In genomic region chr17:75723201-75723930, GRCh38 we compare ENCODE assay signal across 12 cellular contexts. TPM values are rescaled to one million over a fixed set of nuclear protein-coding genes. Genes with fewer than 3 reads are reported as not detected.
DNase-seq lines count a peak whose midpoint lies in the region; ATAC-seq and TF ChIP-seq lines count a peak whose summit lies in the region.
"Had no signal": no experiment of that assay in that cellular context is flagged by ENCODE, and none has a peak within 500 bp of the region (broad histone marks: within the 10 kb centered on the region; RNA-seq: fewer than 3 reads in every experiment).

No MANE protein-coding gene starts in this region.

- H3K9ac ChIP-seq in HCT116 (ENCODE audit: low read length) (peak overlapping the region; percentile 86), rectal smooth muscle tissue (ENCODE audit: low read length) (no peak overlapping the region)

- DNase-seq in HCT116 (ENCODE audit: low read depth, low spot score): no peak
- DNase-seq in T1000 (lab: John Stamatoyannopoulos, UW): peak; percentile 15
- DNase-seq in Right ventricle myocardium superior: peak; percentile 58
- no peak for DNase-seq in HFFc6
- no peak for DNase-seq in NAMALWA (ENCODE audit: low spot score)
- no peak for DNase-seq in NOMO-1 treated with dmso at 0.1 percent for 144 hours (lab: John Stamatoyannopoulos, UW; ENCODE audit: unreplicated experiment)
- no peak for DNase-seq in stimulated activated CD4-positive, alpha-beta T cell treated with anti-CD3 and anti-CD28 coated beads, Interleukin-4, amount 100 ng/mL, for 1 hour
- DNase-seq: left cardiac atrium, OCI-M1, thyroid gland had no signal

- ATAC-seq in HCT116 (peak; percentile 6; the same call in 1 of the 2 replicates), Right ventricle myocardium superior (ENCODE audit: poor library complexity) (peak; percentile 38)

- no peaks in the 10 kb centered on the region for H3K9me3 ChIP-seq in HCT116 (ENCODE audit: control insufficient read depth in 1 of 2, insufficient read depth in 1 of 2, low read depth in 1 of 2, low read length in 2 of 2)
- H3K9me3 ChIP-seq: thyroid gland had no signal

- H3K4me3 ChIP-seq in HCT116 (replicated peaks in 1 of 2; ENCODE audit: low read depth in 1 of 2, low read length in 2 of 2): peak overlapping the region; percentile 87 to 95
- peak overlapping the region; percentile 63 for H3K4me3 ChIP-seq in rectal smooth muscle tissue (ENCODE audit: low read length)
- H3K4me3 ChIP-seq: thyroid gland had no signal

- peaks cover 14% of the 10 kb centered on the region for H3K27me3 Mint-ChIP-seq in HFFc6 (ENCODE audit: insufficient read depth)

- H3K4me1 ChIP-seq in HCT116 (ENCODE audit: control insufficient read depth in 1 of 2, insufficient read depth in 2 of 2, low read length in 2 of 2) (peaks cover 27 to 43% of the 10 kb centered on the region in 2 experiments), rectal smooth muscle tissue (ENCODE audit: control insufficient read depth, insufficient read depth, low read length) (no peaks in the 10 kb centered on the region)

- no peak for TF ChIP-seq RAD21 in HCT116 (IDR thresholded peaks at IDR 0.05; ENCODE audit: low read depth)

- H3K36me3 ChIP-seq in HCT116 (ENCODE audit: control insufficient read depth in 1 of 2, insufficient read depth in 2 of 2, low read length in 2 of 2) (peaks cover 24 to 35% of the 10 kb centered on the region in 2 experiments), rectal smooth muscle tissue (ENCODE audit: control insufficient read depth, insufficient read depth, low read length) (peaks cover 10% of the 10 kb centered on the region)
- H3K36me3 ChIP-seq: thyroid gland had no signal

- no peak overlapping the region for H3K4me3 Mint-ChIP-seq in HFFc6

- H3K9me2 ChIP-seq in HCT116 (ENCODE audit: insufficient read depth): no peaks in the 10 kb centered on the region

- no peaks in the 10 kb centered on the region for H3K9me3 Mint-ChIP-seq in HFFc6

- no peaks in the 10 kb centered on the region for H3K4me1 Mint-ChIP-seq in HFFc6 (ENCODE audit: low read depth)

- TF ChIP-seq CTCF in HCT116 (IDR thresholded peaks at IDR 0.05 in 2 of 3, conservative IDR thresholded peaks at IDR 0.05 in 1 of 3; ENCODE audit: borderline replicate concordance in 1 of 3, insufficient read depth in 1 of 3, low read depth in 2 of 3, low read length in 2 of 3) (no peak), HFFc6 (IDR thresholded peaks at IDR 0.05) (no peak)

- H3K27ac ChIP-seq in HCT116 (ENCODE audit: low read depth, low read length) (peak overlapping the region; percentile 94), rectal smooth muscle tissue (ENCODE audit: low read depth, low read length) (peak overlapping the region; percentile 12)

- H3K4me2 ChIP-seq in HCT116 (ENCODE audit: low read length): peak overlapping the region; percentile 91

- no peaks in the 10 kb centered on the region for H3K27me3 ChIP-seq in HCT116 (ENCODE audit: insufficient read depth, low read length)
- peaks cover 16% of the 10 kb centered on the region for H3K27me3 ChIP-seq in rectal smooth muscle tissue (ENCODE audit: control insufficient read depth, insufficient read depth, low read length)
- H3K27me3 ChIP-seq: thyroid gland had no signal

- RAD21 ChIA-PET in HCT116 (lab: Charles Lee; ENCODE audit: low non-redundant PET in 1 of 2, low total read pairs in 2 of 2, uncharacterized antibody in 2 of 2, unreplicated experiment in 2 of 2): no interaction called here

- intact Hi-C loops in HCT116 (cut with micrococcal nuclease) (loop anchor here (2.0 kb wide), 1 partner anchor 49 kb away; no protein-coding TSS in a partner anchor), Right ventricle myocardium superior (cut with DNase I) (no loop called here)

- no peak for TF ChIP-seq POLR2A in HCT116 (IDR thresholded peaks at IDR 0.05; ENCODE audit: borderline replicate concordance, extremely low read depth, insufficient read depth, insufficient read length)

- H2AFZ ChIP-seq in HCT116 (ENCODE audit: low read depth, low read length, poor library complexity, severe bottlenecking): no peak overlapping the region

- no peaks in the 10 kb centered on the region for H3K36me3 Mint-ChIP-seq in HFFc6 (ENCODE audit: low read depth)

- H4K20me1 ChIP-seq in HCT116 (ENCODE audit: insufficient read depth): no peaks in the 10 kb centered on the region

- no TSS peak for BruUV-seq in HCT116 (replicated peaks; lab: Mats Ljungman, UMichigan)

- POLR2A ChIA-PET in HCT116 (lab: Charles Lee): interaction anchor here (4.0 kb wide), 1 partner anchor 41 kb away, joined by 24 read pairs; no protein-coding TSS in a partner anchor

- CTCF ChIA-PET in HCT116 (lab: Charles Lee): no interaction called here

- peaks cover 47% of the 10 kb centered on the region for H3K79me2 ChIP-seq in HCT116 (ENCODE audit: insufficient read depth, low read length)

- no peak overlapping the region for H3K27ac Mint-ChIP-seq in HFFc6
- H3K27ac Mint-ChIP-seq: progenitor cell of endocrine pancreas had no signal

TF ChIP-seq in HCT116, 20 proteins besides CTCF, POLR2A, EP300 and RAD21 (continues in another document):
- peak; percentile 58; the same call in 1 of the 2 replicates for TF ChIP-seq MAX (IDR thresholded peaks at IDR 0.05)
- TF ChIP-seq EZH2 (IDR thresholded peaks at IDR 0.05): no peak
- TF ChIP-seq JUND (IDR thresholded peaks at IDR 0.05): no peak
- 0 out of 2 replicates have a peak, but pooled peaks have one; percentile 7 for TF ChIP-seq ZFX (IDR thresholded peaks at IDR 0.05)
- no peak for TF ChIP-seq CBX3 (IDR thresholded peaks at IDR 0.05; ENCODE audit: low read depth)
- no peak for TF ChIP-seq SRF (IDR thresholded peaks at IDR 0.05; ENCODE audit: low read depth)
- no peak for TF ChIP-seq ZNF274 (IDR thresholded peaks at IDR 0.05; ENCODE audit: low read depth, low read length)
- no peak for TF ChIP-seq ZBTB33 (IDR thresholded peaks at IDR 0.05; ENCODE audit: extremely low read depth, insufficient replicate concordance, low read length)
- no peak for TF ChIP-seq YY1 (IDR thresholded peaks at IDR 0.05; ENCODE audit: extremely low read depth, insufficient replicate concordance, low read depth, low read length)
- TF ChIP-seq SIN3A (IDR thresholded peaks at IDR 0.05; ENCODE audit: low read depth): no peak
- no peak for TF ChIP-seq REST (IDR thresholded peaks at IDR 0.05; ENCODE audit: low read depth)

RNA-seq across cellular contexts. Expression of gene ITGB4, which starts 2.1 kb away (rescaled TPM):
- total RNA-seq in HCT116 (2021; ENCODE audit: unreplicated experiment) (568 TPM), Right ventricle myocardium superior (9.4 TPM)
- polyA plus RNA-seq in HCT116 (2012): 727 and 809 TPM in 2 replicates
- total RNA-seq in HFFc6 (2021; fragmentation: NEBNext Ultra II Directional; extraction: Animal tissue kit (Norgen Biotek cat#: 25700)): 1 to 10 TPM in 1 of 6 experiments, under 1 TPM in 4, not detected in 1; 0.28 to 1.0 (median 0.76) TPM

RNA-seq across cellular contexts. Expression of gene GALK1, which starts 41.6 kb away (rescaled TPM):
- 57.8 TPM for total RNA-seq in HCT116 (2021; ENCODE audit: unreplicated experiment)
- 64.9 and 68.3 TPM in 2 replicates for polyA plus RNA-seq in HCT116 (2012)
- 23.3 TPM for total RNA-seq in Right ventricle myocardium superior
- 10 to 100 TPM; 33.8 to 43.2 (median 37.7) TPM for total RNA-seq in HFFc6 (2021; fragmentation: NEBNext Ultra II Directional; extraction: Animal tissue kit (Norgen Biotek cat#: 25700))

RNA-seq across cellular contexts. Expression of gene SAP30BP, which starts 56.2 kb away (rescaled TPM):
- 149 TPM for total RNA-seq in HCT116 (2021; ENCODE audit: unreplicated experiment)
- polyA plus RNA-seq in HCT116 (2012): 107 and 111 TPM in 2 replicates
- total RNA-seq in Right ventricle myocardium superior: 40.0 TPM
- 10 to 100 TPM; 68.4 to 81.5 (median 71.4) TPM for total RNA-seq in HFFc6 (2021; fragmentation: NEBNext Ultra II Directional; extraction: Animal tissue kit (Norgen Biotek cat#: 25700))

RNA-seq across cellular contexts. Expression of gene RECQL5, which starts 56.4 kb away (rescaled TPM):
- 83.3 TPM for total RNA-seq in HCT116 (2021; ENCODE audit: unreplicated experiment)
- polyA plus RNA-seq in HCT116 (2012): 55.3 and 61.6 TPM in 2 replicates
- 14.1 TPM for total RNA-seq in Right ventricle myocardium superior
- 10 to 100 TPM; 18.7 to 22.6 (median 21.2) TPM for total RNA-seq in HFFc6 (2021; fragmentation: NEBNext Ultra II Directional; extraction: Animal tissue kit (Norgen Biotek cat#: 25700))

Comparison
In these comparisons a context has a peak if more than half of its experiments do, and no peak if none do; other contexts are left out.
1. DNase-seq: peak in T1000 (single experiment) and Right ventricle myocardium superior (single experiment); none in HCT116 (single experiment), HFFc6 (single experiment), NAMALWA (single experiment), NOMO-1 treated with dmso at 0.1 percent for 144 hours (single experiment) and stimulated activated CD4-positive, alpha-beta T cell treated with anti-CD3 and anti-CD28 coated beads, Interleukin-4, amount 100 ng/mL, for 1 hour (single experiment).
2. RNA of gene ITGB4, which starts 2.1 kb away (total RNA-seq): 568 TPM in HCT116 (single experiment); 9.4 TPM in Right ventricle myocardium superior (single experiment) and 0.28 to 1.0 TPM in HFFc6; every median in the first group is over 10 times any median in the second.